1 cellular context compared by ENCODE assay signal in the genomic region with DNA sequence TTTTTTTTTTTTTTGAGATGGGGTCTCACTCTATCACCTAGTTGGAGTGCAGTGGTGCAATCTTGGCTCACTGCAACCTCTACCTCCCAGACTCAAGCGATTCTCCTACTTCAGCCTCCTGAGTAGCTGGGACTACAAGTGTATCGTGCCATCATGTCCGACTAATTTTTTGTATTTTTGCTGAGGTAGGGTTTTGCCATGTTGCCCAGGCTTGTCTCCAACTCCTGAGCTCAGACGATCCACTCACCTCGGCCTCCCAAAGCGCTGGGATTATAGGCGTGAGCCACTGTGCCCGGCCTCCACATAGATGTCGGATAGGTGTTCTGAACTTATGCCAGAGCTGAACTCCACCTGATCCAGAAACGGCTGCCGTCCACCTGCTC.
TF ChIP-seq lines count a peak whose summit lies in the region.

No MANE protein-coding gene starts in this region.

TF ChIP-seq in WTC11, 78 proteins besides CTCF, POLR2A, EP300 and RAD21:
- TF ChIP-seq ZBTB21 (CRISPR knock-in tag; IDR thresholded peaks at IDR 0.05; ENCODE audit: borderline replicate concordance) (no peak), ZNF263 (CRISPR knock-in tag; IDR thresholded peaks at IDR 0.05; ENCODE audit: low read depth) (no peak), ELF4 (CRISPR knock-in tag; IDR thresholded peaks at IDR 0.05; ENCODE audit: low read depth) (no peak), GRHL2 (CRISPR knock-in tag; IDR thresholded peaks at IDR 0.05; ENCODE audit: insufficient replicate concordance, severe bottlenecking) (no peak), CREB1 (CRISPR knock-in tag; IDR thresholded peaks at IDR 0.05) (no peak), IRF1 (CRISPR knock-in tag; IDR thresholded peaks at IDR 0.05) (no peak)
